32 cellular contexts compared by ENCODE assay signal in genomic region chr2:177279847-177280246, GRCh38. TPM values are rescaled to one million over a fixed set of nuclear protein-coding genes. Genes with fewer than 3 reads are reported as not detected.
DNase-seq lines count a peak whose midpoint lies in the region; ATAC-seq and TF ChIP-seq lines count a peak whose summit lies in the region.
"Had no signal": no experiment of that assay in that cellular context is flagged by ENCODE, and none has a peak within 500 bp of the region (broad histone marks: within the 10 kb centered on the region; RNA-seq: fewer than 3 reads in every experiment).

No MANE protein-coding gene starts in this region.

- TF ChIP-seq RAD21 in IMR-90 (IDR thresholded peaks at IDR 0.05; ENCODE audit: low read length) = no peak

- CTCF ChIA-PET in IMR-90 (lab: Yijun Ruan, JAX) (no interaction called here), Panc1 (lab: Charles Lee) (no interaction called here)
- CTCF ChIA-PET in activated CD8-positive, alpha-beta T cell treated with anti-CD3 and anti-CD28 coated beads for 36 hours (lab: Charles Lee) = interaction anchor here (1.1 to 1.8 kb wide), 7 partner anchors 10 to 16 kb away, joined by 3 to 6 read pairs (median 3); no protein-coding TSS in a partner anchor

- H3K27me3 Mint-ChIP-seq in activated CD8-positive, alpha-beta T cell treated with anti-CD3 and anti-CD28 coated beads for 36 hours = no peaks in the 10 kb centered on the region

- no peak overlapping the region for H4K5ac ChIP-seq in IMR-90 (ENCODE audit: low read depth, low read length)

- intact Hi-C loops in IMR-90 (cut with micrococcal nuclease) (loop anchor here (5.0 kb wide), 1 partner anchor 32 kb away; no protein-coding TSS in a partner anchor), Panc1 (cut with micrococcal nuclease; ENCODE audit: unreplicated experiment) (no loop called here)
- intact Hi-C loops in activated CD8-positive, alpha-beta T cell treated with anti-CD3 and anti-CD28 coated beads for 36 hours (cut with micrococcal nuclease) = no loop called here

- WGBS in IMR-90 (ENCODE audit: extremely low coverage in 2 of 2, insufficient read length in 1 of 2), 2 experiments = no CpG with 5 or more reads among the region's 2 CpGs

- peak overlapping the region; percentile 58; the same call in 1 of the 3 replicates for H2BK15ac ChIP-seq in IMR-90 (ENCODE audit: low read depth, low read length)

- TF ChIP-seq CTCF in IMR-90 (conservative IDR thresholded peaks at IDR 0.05; ENCODE audit: low read depth, low read length) (no peak), Panc1 (IDR thresholded peaks at IDR 0.05) (no peak), right atrium auricular region (IDR thresholded peaks at IDR 0.05) (no peak), thoracic aorta (IDR thresholded peaks at IDR 0.05) (no peak)
- no peak for TF ChIP-seq CTCF in activated CD8-positive, alpha-beta T cell treated with anti-CD3 and anti-CD28 coated beads for 36 hours (IDR thresholded peaks at IDR 0.05)

- H2BK5ac ChIP-seq in IMR-90 (ENCODE audit: low read depth, low read length, poor library complexity, severe bottlenecking) = no peak overlapping the region

- no peak overlapping the region for H3K27ac Mint-ChIP-seq in activated CD8-positive, alpha-beta T cell treated with anti-CD3 and anti-CD28 coated beads for 36 hours
- H3K27ac Mint-ChIP-seq: CD8-positive, alpha-beta T cell; HFFc6 had no signal

- H2BK120ac ChIP-seq in IMR-90 (ENCODE audit: low read depth, low read length) = peak overlapping the region; percentile 25; the same call in 1 of the 2 replicates

- no peak overlapping the region for H2AK9ac ChIP-seq in IMR-90 (replicated peaks; ENCODE audit: low read depth, low read length, poor library complexity)

- POLR2A ChIA-PET in IMR-90 (lab: Charles Lee; ENCODE audit: unreplicated experiment) (no interaction called here), Panc1 (lab: Charles Lee) (no interaction called here)
- POLR2A ChIA-PET in activated CD8-positive, alpha-beta T cell treated with anti-CD3 and anti-CD28 coated beads for 36 hours (lab: Charles Lee) = interaction anchor here (1.0 kb wide), 1 partner anchor 9 kb away, joined by 3 read pairs; no protein-coding TSS in a partner anchor

- H3K4me1 ChIP-seq in IMR-90 (ENCODE audit: control insufficient read depth, insufficient read depth, low read length) = peaks cover 17% of the 10 kb centered on the region
- peaks cover 2% of the 10 kb centered on the region for H3K4me1 ChIP-seq in Panc1 (ENCODE audit: control insufficient read depth, insufficient read depth, low read length)
- H3K4me1 ChIP-seq in right atrium auricular region = peaks cover 0 to 46% of the 10 kb centered on the region in 2 donors
- peaks cover 14 to 61% of the 10 kb centered on the region in 2 donors for H3K4me1 ChIP-seq in thoracic aorta (ENCODE audit: control insufficient read depth in 1 of 2, low read depth in 2 of 2)
- H3K4me1 ChIP-seq: HAP-1 had no signal

- TF ChIP-seq POLR2A in IMR-90 (IDR thresholded peaks at IDR 0.05; ENCODE audit: low read depth, low read length) = no peak

- no peak overlapping the region for H3K23ac ChIP-seq in IMR-90 (ENCODE audit: low read depth, low read length)

- H3K4me3 ChIP-seq in IMR-90 (ENCODE audit: insufficient read depth, low read depth, low read length) (no peak overlapping the region), Panc1 (ENCODE audit: low read depth in 2 of 2, low read length in 2 of 2) (no peak overlapping the region), right atrium auricular region (no peak overlapping the region), thoracic aorta (no peak overlapping the region)
- H3K4me3 ChIP-seq: GM12878, HAP-1, PC-9, SK-N-MC had no signal

- H3K9me3 Mint-ChIP-seq in activated CD8-positive, alpha-beta T cell treated with anti-CD3 and anti-CD28 coated beads for 36 hours = no peaks in the 10 kb centered on the region
- H3K9me3 Mint-ChIP-seq: CD8-positive, alpha-beta T cell; HFFc6 had no signal

- peak overlapping the region; percentile 8; the same call in 1 of the 2 replicates for H2BK20ac ChIP-seq in IMR-90 (ENCODE audit: low read depth, low read length)

- H3K79me1 ChIP-seq in IMR-90 (ENCODE audit: low read depth in 1 of 2, low read length in 2 of 2) = no peaks in the 10 kb centered on the region

- H3K9me1 ChIP-seq in IMR-90 (ENCODE audit: insufficient read depth, low read length) = peaks cover 4% of the 10 kb centered on the region; the same call in 1 of the 2 replicates

- in situ Hi-C loops in IMR-90 (cut with MboI; ENCODE audit: low sequenced_read_pairs) (no loop called here), Panc1 (cut with HindIII; ENCODE audit: low pct_unique_long_range_greater_than_20kb, low sequenced_read_pairs) (no loop called here)

- H3K9ac ChIP-seq in IMR-90 (ENCODE audit: low read depth, low read length) = no peak overlapping the region

- no peak overlapping the region for H2AFZ ChIP-seq in IMR-90 (replicated peaks; ENCODE audit: low read length, poor library complexity)
- H2AFZ ChIP-seq: PC-9 had no signal

- H3K4ac ChIP-seq in IMR-90 (ENCODE audit: low read depth, low read length) = no peak overlapping the region

- no peak overlapping the region for H3K14ac ChIP-seq in IMR-90 (replicated peaks; ENCODE audit: low read depth, low read length)

- H3K4me2 ChIP-seq in IMR-90 (ENCODE audit: low read depth, low read length) = no peak overlapping the region
- H3K4me2 ChIP-seq: PC-9 had no signal

- ATAC-seq in IMR-90 (ENCODE audit: low read depth) (no peak), Panc1 (no peak), thoracic aorta (ENCODE audit: insufficient number of reproducible peaks, low FRiP score, low read depth) (no peak), HG03095 (IDR thresholded peaks at IDR 0.05; ENCODE audit: unreplicated experiment) (no peak)
- no peak for ATAC-seq in activated CD8-positive, alpha-beta T cell treated with anti-CD3 and anti-CD28 coated beads for 36 hours
- ATAC-seq: CD8-positive, alpha-beta T cell; GM12878 had no signal

- no peak overlapping the region for H4K91ac ChIP-seq in IMR-90 (ENCODE audit: insufficient read depth, low read depth, low read length)

- H3K27ac ChIP-seq in IMR-90 (ENCODE audit: insufficient read depth, low read length) = no peak overlapping the region
- H3K27ac ChIP-seq in Panc1 (ENCODE audit: low read length) = peak overlapping the region; percentile 59
- peak overlapping the region; percentile 35 to 39 for H3K27ac ChIP-seq in right atrium auricular region
- peak overlapping the region; percentile 74 to 79 for H3K27ac ChIP-seq in thoracic aorta
- H3K27ac ChIP-seq: C4-2B, PC-9, SK-N-MC had no signal

- dilution Hi-C loops in IMR-90 (cut with HindIII; ENCODE audit: low sequenced_read_pairs, unreplicated experiment) = no loop called here

- DNase-seq in IMR-90 (no peak), Panc1 (ENCODE audit: low read depth, low spot score) (no peak), right atrium auricular region (ENCODE audit: low spot score) (no peak), thoracic aorta (ENCODE audit: low spot score) (no peak)
- DNase-seq in activated CD8-positive, alpha-beta T cell treated with anti-CD3 and anti-CD28 coated beads for 36 hours = no peak
- no peak for DNase-seq in stimulated activated naive CD4-positive, alpha-beta T cell (lab: John Stamatoyannopoulos, UW)
- DNase-seq: Caco-2; CD8-positive, alpha-beta T cell; DMS 273 treated with DMSO at 0.1 percent for 48 hours; DMS79; EL; GDM1; GOT3; HFFc6; KBM-7; MM.1S; NCI-H1048; NCI-H1417; NCI-H1694; NCI-H2029 treated with DMSO at 0.1 percent for 48 hours; NCI-H446 treated with DMSO at 0.1 percent for 48 hours; NCI-H526; NCI-H82; NK-92 treated with Interleukin-12 subunit alpha and Interleukin-12 subunit beta, amount 100 ng/mL, for 24 hours; PC-9; RPMI8226; SIG-M5 had no signal

- H2AK5ac ChIP-seq in IMR-90 (ENCODE audit: low read depth, low read length) = no peak overlapping the region

- no TSS peak for BruUV-seq in IMR-90 (replicated peaks; lab: Mats Ljungman, UMichigan)
- BruUV-seq in Panc1 (replicated peaks; lab: Mats Ljungman, UMichigan) = no TSS peak

- no peak overlapping the region for H3K4me3 Mint-ChIP-seq in activated CD8-positive, alpha-beta T cell treated with anti-CD3 and anti-CD28 coated beads for 36 hours
- H3K4me3 Mint-ChIP-seq: CD8-positive, alpha-beta T cell; HFFc6 had no signal

- peak overlapping the region; percentile 24; the same call in 1 of the 2 replicates for H3K18ac ChIP-seq in IMR-90 (ENCODE audit: low read depth, low read length)

- no peaks in the 10 kb centered on the region for H3K27me3 ChIP-seq in IMR-90 (ENCODE audit: control insufficient read depth, insufficient read depth, low read length)
- H3K27me3 ChIP-seq in Panc1 (ENCODE audit: control insufficient read depth, insufficient read depth, low read length) = no peaks in the 10 kb centered on the region
- no peaks in the 10 kb centered on the region for H3K27me3 ChIP-seq in right atrium auricular region
- no peaks in the 10 kb centered on the region for H3K27me3 ChIP-seq in thoracic aorta (replicated peaks; ENCODE audit: insufficient read depth)

- no peaks in the 10 kb centered on the region for H3K9me3 ChIP-seq in IMR-90 (ENCODE audit: control insufficient read depth, insufficient read depth, low read length)
- no peaks in the 10 kb centered on the region for H3K9me3 ChIP-seq in Panc1 (ENCODE audit: control insufficient read depth, insufficient read depth, low read depth, low read length)
- H3K9me3 ChIP-seq in right atrium auricular region = no peaks in the 10 kb centered on the region
- no peaks in the 10 kb centered on the region for H3K9me3 ChIP-seq in thoracic aorta
- H3K9me3 ChIP-seq: Caco-2, HAP-1 had no signal

- H3K36me3 ChIP-seq in IMR-90 (ENCODE audit: control insufficient read depth, insufficient read depth, low read length) (no peaks in the 10 kb centered on the region), Panc1 (ENCODE audit: control insufficient read depth, insufficient read depth, low read length) (no peaks in the 10 kb centered on the region), right atrium auricular region (no peaks in the 10 kb centered on the region), thoracic aorta (no peaks in the 10 kb centered on the region)
- H3K36me3 ChIP-seq: HAP-1 had no signal

- no peaks in the 10 kb centered on the region for H4K20me1 ChIP-seq in IMR-90 (ENCODE audit: insufficient read depth, low read length)

- peaks cover 2% of the 10 kb centered on the region for H3K4me1 Mint-ChIP-seq in activated CD8-positive, alpha-beta T cell treated with anti-CD3 and anti-CD28 coated beads for 36 hours (ENCODE audit: low read depth)

- no peak overlapping the region for H3K56ac ChIP-seq in IMR-90 (ENCODE audit: extremely low read depth, insufficient read depth, low read length)

- H4K8ac ChIP-seq in IMR-90 (ENCODE audit: low read depth in 2 of 2, low read length in 2 of 2) = no peak overlapping the region

- no peaks in the 10 kb centered on the region for H3K36me3 Mint-ChIP-seq in activated CD8-positive, alpha-beta T cell treated with anti-CD3 and anti-CD28 coated beads for 36 hours (ENCODE audit: low read depth)
- H3K36me3 Mint-ChIP-seq: CD8-positive, alpha-beta T cell had no signal

RNA-seq across cellular contexts. Expression of gene NFE2L2, which starts 15.3 kb away (rescaled TPM):
- total RNA-seq in IMR-90 (2012; rRNA removed) = 72.8 and 83.5 TPM in 2 replicates
- 64.7 and 72.7 TPM in 2 replicates for polyA plus RNA-seq in IMR-90 (2012; rRNA removed)
- 24.4 and 31.1 TPM in 2 replicates for polyA plus RNA-seq in IMR-90 (2012; cell fraction: cytosol; rRNA removed)
- 12.9 and 91.4 TPM in 2 replicates for polyA plus RNA-seq in IMR-90 (2012; cell fraction: nucleus; rRNA removed; ENCODE audit: low replicate concordance)
- 104 TPM for total RNA-seq in Panc1 (2021; ENCODE audit: unreplicated experiment)
- polyA plus RNA-seq in Panc1 (2012; ENCODE audit: insufficient read length) = 58.2 TPM
- total RNA-seq in right atrium auricular region = 10 to 100 TPM; 68.2 to 84.1 TPM
- 100 to 1,000 TPM in 1 of 2 donors, 10 to 100 TPM in 1; 64.3 to 155 TPM for total RNA-seq in thoracic aorta
- total RNA-seq in activated CD8-positive, alpha-beta T cell treated with anti-CD3 and anti-CD28 coated beads for 36 hours = 10 to 100 TPM; 57.3 to 57.6 TPM
